21 cellular contexts compared by ENCODE assay signal in genomic region chr16:69453936-69454335, GRCh38. TPM values are rescaled to one million over a fixed set of nuclear protein-coding genes. Genes with fewer than 3 reads are reported as not detected.
DNase-seq lines count a peak whose midpoint lies in the region; ATAC-seq, FAIRE-seq and TF ChIP-seq lines count a peak whose summit lies in the region.
"Had no signal": no experiment of that assay in that cellular context is flagged by ENCODE, and none has a peak within 500 bp of the region (broad histone marks: within the 10 kb centered on the region; RNA-seq: fewer than 3 reads in every experiment).

No MANE protein-coding gene starts in this region.

- H3K4me1 Mint-ChIP-seq in activated T-cell treated with anti-CD3 and anti-CD28 coated beads, Interleukin-2, amount 50 U/mL, for 72 hours (ENCODE audit: low read depth), result peaks cover 17% of the 10 kb centered on the region
- H3K4me1 Mint-ChIP-seq in activated T-cell treated with anti-CD3 and anti-CD28 coated beads, Interleukin-2, amount 50 U/mL, for 24 hours (ENCODE audit: low read depth), result peaks cover 13% of the 10 kb centered on the region
- peaks cover 45% of the 10 kb centered on the region for H3K4me1 Mint-ChIP-seq in mesothelial cell of epicardium

- H3K4me3 Mint-ChIP-seq in activated T-cell treated with anti-CD3 and anti-CD28 coated beads, Interleukin-2, amount 50 U/mL, for 72 hours, result no peak overlapping the region
- no peak overlapping the region for H3K4me3 Mint-ChIP-seq in activated T-cell treated with anti-CD3 and anti-CD28 coated beads, Interleukin-2, amount 50 U/mL, for 24 hours
- H3K4me3 Mint-ChIP-seq in mesothelial cell of epicardium, result no peak overlapping the region

- no peak for DNase-seq in activated T-cell treated with anti-CD3 and anti-CD28 coated beads, Interleukin-2, amount 50 U/mL, for 72 hours
- DNase-seq in activated T-cell treated with anti-CD3 and anti-CD28 coated beads, Interleukin-2, amount 50 U/mL, for 24 hours, result no peak
- DNase-seq in mesothelial cell of epicardium (ENCODE audit: low spot score in 2 of 2, unreplicated experiment in 2 of 2) (no peak), NCI-H2227 treated with DMSO at 0.1 percent for 48 hours (lab: John Stamatoyannopoulos, UW) (no peak), D721Med (ENCODE audit: insufficient read length, low spot score) (no peak)
- DNase-seq: DMS79; MG63; NCI-H1048; NCI-H1417 treated with DMSO at 0.1 percent for 48 hours; NCI-H187; NCI-H345; NCI-H524; NCI-H774; NK-92 treated with Interleukin-12 subunit alpha and Interleukin-12 subunit beta, amount 100 ng/mL, for 24 hours; SIG-M5; SK-N-SH had no signal

- peak; percentile 43 for FAIRE-seq in TTC549 (lab: Jason Lieb, UNC)
- no peak for FAIRE-seq in D721Med (lab: Jason Lieb, UNC)
- FAIRE-seq: HepG2, K562 had no signal

- peaks cover 2 to 30% of the 10 kb centered on the region in 2 donors for H3K36me3 Mint-ChIP-seq in activated T-cell treated with anti-CD3 and anti-CD28 coated beads, Interleukin-2, amount 50 U/mL, for 72 hours (ENCODE audit: insufficient read depth in 2 of 2)
- H3K36me3 Mint-ChIP-seq in activated T-cell treated with anti-CD3 and anti-CD28 coated beads, Interleukin-2, amount 50 U/mL, for 24 hours (ENCODE audit: low read depth), result peaks cover 86% of the 10 kb centered on the region
- peaks cover 12% of the 10 kb centered on the region for H3K36me3 Mint-ChIP-seq in mesothelial cell of epicardium

- ATAC-seq in activated T-cell treated with anti-CD3 and anti-CD28 coated beads, Interleukin-2, amount 50 U/mL, for 72 hours (replicated peaks in 1 of 2), result no peak
- no peak for ATAC-seq in HG03280 (IDR thresholded peaks at IDR 0.05; ENCODE audit: unreplicated experiment)
- ATAC-seq: HepG2, K562, Panc1 had no signal

- peak overlapping the region; percentile 68 for H3K27ac Mint-ChIP-seq in activated T-cell treated with anti-CD3 and anti-CD28 coated beads, Interleukin-2, amount 50 U/mL, for 72 hours
- H3K27ac Mint-ChIP-seq in activated T-cell treated with anti-CD3 and anti-CD28 coated beads, Interleukin-2, amount 50 U/mL, for 24 hours, result no peak overlapping the region
- H3K27ac Mint-ChIP-seq in mesothelial cell of epicardium, result peak overlapping the region; percentile 35

- no peaks in the 10 kb centered on the region for H3K9me3 Mint-ChIP-seq in activated T-cell treated with anti-CD3 and anti-CD28 coated beads, Interleukin-2, amount 50 U/mL, for 72 hours
- no peaks in the 10 kb centered on the region for H3K9me3 Mint-ChIP-seq in activated T-cell treated with anti-CD3 and anti-CD28 coated beads, Interleukin-2, amount 50 U/mL, for 24 hours
- no peaks in the 10 kb centered on the region for H3K9me3 Mint-ChIP-seq in mesothelial cell of epicardium

- no peaks in the 10 kb centered on the region for H3K27me3 Mint-ChIP-seq in activated T-cell treated with anti-CD3 and anti-CD28 coated beads, Interleukin-2, amount 50 U/mL, for 72 hours (ENCODE audit: low read depth)
- no peaks in the 10 kb centered on the region for H3K27me3 Mint-ChIP-seq in activated T-cell treated with anti-CD3 and anti-CD28 coated beads, Interleukin-2, amount 50 U/mL, for 24 hours
- no peaks in the 10 kb centered on the region for H3K27me3 Mint-ChIP-seq in mesothelial cell of epicardium (ENCODE audit: low read depth)

- TF ChIP-seq CTCF in mesothelial cell of epicardium (IDR thresholded peaks at IDR 0.05; ENCODE audit: unreplicated experiment) (no peak), D721Med (IDR thresholded peaks at IDR 0.05; ENCODE audit: insufficient read depth, missing control alignments) (no peak)

RNA-seq across cellular contexts. Expression of gene CYB5B, which starts 29.5 kb away (rescaled TPM):
- total RNA-seq in activated T-cell treated with anti-CD3 and anti-CD28 coated beads, Interleukin-2, amount 50 U/mL, for 72 hours, result 100 to 1,000 TPM; 176 to 197 TPM
- 96.6 to 102 TPM (median 101 TPM) in 3 replicates for total RNA-seq in mesothelial cell of epicardium
